ENCODE assay signal across 19 cellular contexts in the genomic region with DNA sequence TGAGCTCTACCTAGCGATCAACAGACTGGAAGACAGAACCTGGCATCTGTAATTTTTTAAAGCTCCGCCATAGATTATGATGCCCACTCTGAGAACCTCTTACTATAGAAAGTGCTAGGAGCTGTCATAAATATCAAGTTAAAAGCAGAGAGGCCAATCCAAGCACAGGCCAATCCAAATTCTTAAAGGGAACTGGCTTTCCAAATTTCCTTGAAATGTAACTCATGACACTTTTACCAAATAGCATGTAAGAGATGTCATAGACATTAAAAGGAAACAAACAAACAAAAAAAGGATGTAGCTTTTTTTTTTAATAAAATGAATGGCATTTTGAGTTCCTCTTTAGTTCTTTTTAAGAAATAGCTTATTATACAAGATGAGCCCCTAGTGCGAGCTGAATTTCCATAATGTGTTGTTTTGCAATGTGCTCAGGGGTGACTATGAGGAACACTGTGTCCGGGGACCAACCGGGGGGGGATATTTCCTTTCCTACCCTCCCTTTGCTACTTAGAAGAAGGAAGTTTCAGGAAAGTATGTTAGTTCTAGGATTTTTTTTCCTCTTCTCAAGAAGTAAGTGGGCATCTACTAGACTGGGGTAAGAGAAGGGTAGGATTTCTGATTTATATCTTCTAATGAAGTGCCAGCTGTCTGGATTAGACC. TPM values are rescaled to one million over a fixed set of nuclear protein-coding genes. Genes with fewer than 3 reads are reported as not detected.
DNase-seq lines count a peak whose midpoint lies in the region; ATAC-seq and TF ChIP-seq lines count a peak whose summit lies in the region.
"Had no signal": no experiment of that assay in that cellular context is flagged by ENCODE, and none has a peak within 500 bp of the region (broad histone marks: within the 10 kb centered on the region; RNA-seq: fewer than 3 reads in every experiment).

No MANE protein-coding gene starts in this region.

- no peaks in the 10 kb centered on the region for H3K9me3 ChIP-seq in lung (ENCODE audit: control insufficient read depth in 2 of 2, insufficient read depth in 1 of 2, low read length in 1 of 2)
- no peaks in the 10 kb centered on the region for H3K9me3 ChIP-seq in spleen
- H3K9me3 ChIP-seq in effector memory CD4-positive, alpha-beta T cell (ENCODE audit: control insufficient read depth, low read length): no peaks in the 10 kb centered on the region
- H3K9me3 ChIP-seq: ascending aorta had no signal

- H3K4me1 ChIP-seq in lung (ENCODE audit: control insufficient read depth in 2 of 2, insufficient read depth in 2 of 2, low read length in 2 of 2): peaks cover 5 to 8% of the 10 kb centered on the region in 2 donors
- peaks cover 0 to 40% (median 24%) of the 10 kb centered on the region in 6 donors for H3K4me1 ChIP-seq in spleen
- H3K4me1 ChIP-seq in effector memory CD4-positive, alpha-beta T cell (ENCODE audit: control insufficient read depth, insufficient read depth, low read length, poor library complexity, severe bottlenecking): no peaks in the 10 kb centered on the region

- TF ChIP-seq CTCF in lung (IDR thresholded peaks at IDR 0.05; ENCODE audit: control extremely low read depth, extremely low read depth): no peak
- no peak for TF ChIP-seq CTCF in spleen (IDR thresholded peaks at IDR 0.05 in 8 of 11, conservative IDR thresholded peaks at IDR 0.05 in 3 of 11)

- H3K27me3 ChIP-seq in lung (ENCODE audit: control insufficient read depth, insufficient read depth): no peaks in the 10 kb centered on the region
- no peaks in the 10 kb centered on the region for H3K27me3 ChIP-seq in spleen (replicated peaks in 1 of 7)
- H3K27me3 ChIP-seq in effector memory CD4-positive, alpha-beta T cell (replicated peaks; ENCODE audit: control insufficient read depth, insufficient read depth, low read length, poor library complexity, severe bottlenecking): no peaks in the 10 kb centered on the region
- H3K27me3 ChIP-seq: ascending aorta, foreskin keratinocyte had no signal

- H3K4me3 Mint-ChIP-seq in activated naive CD8-positive, alpha-beta T cell treated with anti-CD3 and anti-CD28 coated beads, Interleukin-2, amount 50 U/mL, for 24 hours: no peak overlapping the region
- H3K4me3 Mint-ChIP-seq: naive B cell; stimulated activated naive CD8-positive, alpha-beta T cell treated with anti-CD3 and anti-CD28 coated beads, Interleukin-15, Interleukin-2, amounts not matched to agents 100 ng/mL and 50 ng/mL, for 24 hours had no signal

- ATAC-seq in lung (ENCODE audit: insufficient read depth, low FRiP score): peak; percentile 51
- no peak for ATAC-seq in activated naive CD8-positive, alpha-beta T cell treated with anti-CD3 and anti-CD28 coated beads, Interleukin-2, amount 50 U/mL, for 24 hours

- TF ChIP-seq POLR2A in spleen (IDR thresholded peaks at IDR 0.05): no peak

- H3K9me3 Mint-ChIP-seq in activated naive CD8-positive, alpha-beta T cell treated with anti-CD3 and anti-CD28 coated beads, Interleukin-2, amount 50 U/mL, for 24 hours: no peaks in the 10 kb centered on the region
- H3K9me3 Mint-ChIP-seq: stimulated activated naive CD8-positive, alpha-beta T cell treated with anti-CD3 and anti-CD28 coated beads, Interleukin-15, Interleukin-2, amounts not matched to agents 100 ng/mL and 50 ng/mL, for 24 hours had no signal

- H3K27ac Mint-ChIP-seq in activated naive CD8-positive, alpha-beta T cell treated with anti-CD3 and anti-CD28 coated beads, Interleukin-2, amount 50 U/mL, for 24 hours: no peak overlapping the region
- H3K27ac Mint-ChIP-seq: stimulated activated naive CD8-positive, alpha-beta T cell treated with anti-CD3 and anti-CD28 coated beads, Interleukin-15, Interleukin-2, amounts not matched to agents 100 ng/mL and 50 ng/mL, for 24 hours had no signal

- no peaks in the 10 kb centered on the region for H3K36me3 Mint-ChIP-seq in activated naive CD8-positive, alpha-beta T cell treated with anti-CD3 and anti-CD28 coated beads, Interleukin-2, amount 50 U/mL, for 24 hours (ENCODE audit: low read depth)
- H3K36me3 Mint-ChIP-seq: naive B cell had no signal

- H3K36me3 ChIP-seq in lung (ENCODE audit: control insufficient read depth in 2 of 2, insufficient read depth in 2 of 2, low read length in 2 of 2): no peaks in the 10 kb centered on the region
- no peaks in the 10 kb centered on the region for H3K36me3 ChIP-seq in spleen
- no peaks in the 10 kb centered on the region for H3K36me3 ChIP-seq in effector memory CD4-positive, alpha-beta T cell (ENCODE audit: control insufficient read depth, insufficient read depth, low read length)
- H3K36me3 ChIP-seq: ascending aorta had no signal

- H3K27me3 Mint-ChIP-seq in activated naive CD8-positive, alpha-beta T cell treated with anti-CD3 and anti-CD28 coated beads, Interleukin-2, amount 50 U/mL, for 24 hours: no peaks in the 10 kb centered on the region
- H3K27me3 Mint-ChIP-seq: naive B cell; stimulated activated naive CD8-positive, alpha-beta T cell treated with anti-CD3 and anti-CD28 coated beads, Interleukin-15, Interleukin-2, amounts not matched to agents 100 ng/mL and 50 ng/mL, for 24 hours had no signal

- H3K27ac ChIP-seq in angular gyrus (ENCODE audit: low read depth, low read length): peak overlapping the region; percentile 32
- H3K27ac ChIP-seq in lung (ENCODE audit: low read depth in 1 of 2, low read length in 1 of 2): peak overlapping the region in 1 of 2 donors; percentile 18
- peak overlapping the region in 5 of 8 donors; percentile 6 to 67 (median 48) for H3K27ac ChIP-seq in spleen
- no peak overlapping the region for H3K27ac ChIP-seq in effector memory CD4-positive, alpha-beta T cell (ENCODE audit: insufficient read depth, low read length, poor library complexity, severe bottlenecking)
- H3K27ac ChIP-seq: 22Rv1, ascending aorta had no signal

- intact Hi-C loops in spleen (cut with DNase I; ENCODE audit: low total_unique reads): no loop called here

- H3K4me1 Mint-ChIP-seq in activated naive CD8-positive, alpha-beta T cell treated with anti-CD3 and anti-CD28 coated beads, Interleukin-2, amount 50 U/mL, for 24 hours: peaks cover 4% of the 10 kb centered on the region

- DNase-seq in DMS 273 (lab: John Stamatoyannopoulos, UW; ENCODE audit: unreplicated experiment): peak; percentile 45
- DNase-seq in DMS 273 treated with DMSO at 0.1 percent for 48 hours (lab: John Stamatoyannopoulos, UW): no peak
- DNase-seq in lung (ENCODE audit: low spot score): no peak
- no peak for DNase-seq in spleen
- no peak for DNase-seq in activated naive CD8-positive, alpha-beta T cell treated with anti-CD3 and anti-CD28 coated beads, Interleukin-2, amount 50 U/mL, for 24 hours
- DNase-seq in effector memory CD4-positive, alpha-beta T cell: no peak
- no peak for DNase-seq in ACHN
- DNase-seq: activated CD4-positive, alpha-beta T cell treated with anti-CD3 and anti-CD28 coated beads, Interleukin-2, amount 50 U/mL, for 48 hours; COR-L47; effector CD4-positive, alpha-beta T cell; GOT3; naive B cell; NCI-H146; SHP77 had no signal

- in situ Hi-C loops in ACHN (cut with HindIII; ENCODE audit: low pct_ligation_motif_present, low pct_unique_long_range_greater_than_20kb, low sequenced_read_pairs): no loop called here

- H3K4me3 ChIP-seq in lung (no peak overlapping the region), spleen (no peak overlapping the region)
- no peak overlapping the region for H3K4me3 ChIP-seq in effector memory CD4-positive, alpha-beta T cell (ENCODE audit: insufficient read depth, low read depth, low read length, poor library complexity, severe bottlenecking)
- H3K4me3 ChIP-seq: ascending aorta had no signal

- 50 to 66% methylated on average over 5 of the region's 5 CpGs for WGBS in lung, 2 donors
- WGBS in spleen, 5 donors: 53 to 59% (median 54%) methylated on average over 5 of the region's 5 CpGs

RNA-seq across cellular contexts. Expression of gene MRC1, which starts 23.7 kb away (rescaled TPM):
- 100 to 1,000 TPM in 1 of 2 donors, 10 to 100 TPM in 1; 14.0 to 161 TPM for total RNA-seq in lung
- polyA plus RNA-seq in lung: 10 to 100 TPM; 39.4 to 47.8 TPM
- total RNA-seq in spleen: 100 to 1,000 TPM in 6 of 7 donors, 10 to 100 TPM in 1; 88.8 to 370 (median 151) TPM
- 10 to 100 TPM in 2 of 3 donors, 1 to 10 TPM in 1; 9.9 to 20.9 (median 10.8) TPM for polyA plus RNA-seq in spleen
- polyA plus RNA-seq: foreskin keratinocyte had no signal

RNA-seq across cellular contexts. Expression of gene TMEM236, which starts 33.4 kb away (rescaled TPM):
- total RNA-seq in lung: 1 to 10 TPM in 1 of 2 donors, under 1 TPM in 1; 0.37 to 2.1 TPM
- under 1 TPM; 0.65 to 0.75 TPM for polyA plus RNA-seq in lung
- 1 to 10 TPM in 3 of 7 donors, under 1 TPM in 4; 0.27 to 1.9 (median 0.89) TPM for total RNA-seq in spleen
- under 1 TPM; 0.09 to 0.22 (median 0.22) TPM for polyA plus RNA-seq in spleen
- total RNA-seq: ascending aorta had no signal
- polyA plus RNA-seq: foreskin keratinocyte had no signal
